ENCODE assay signal across 1 cellular context in the genomic region with DNA sequence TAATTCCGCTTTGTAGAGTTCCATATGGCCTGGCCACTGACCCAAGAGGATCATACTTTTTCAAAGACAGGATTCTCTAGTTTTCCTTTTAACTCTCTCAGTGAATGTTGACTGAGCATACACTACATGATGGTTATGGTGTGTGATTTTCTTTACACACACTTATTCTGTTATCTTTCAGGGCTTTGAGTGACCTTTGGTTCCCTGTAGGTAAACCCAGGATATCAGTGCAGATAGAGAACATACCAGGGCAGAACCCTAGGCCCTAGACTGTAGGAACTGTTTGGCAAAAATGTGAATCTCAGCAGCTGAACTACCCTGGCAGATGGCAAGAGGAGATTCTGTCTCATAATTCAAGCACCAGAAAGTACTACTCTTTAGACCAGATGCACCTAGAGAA.
TF ChIP-seq lines count a peak whose summit lies in the region.

No MANE protein-coding gene starts in this region.

TF ChIP-seq in GM23338, 12 proteins besides CTCF, POLR2A, EP300 and RAD21 (continued from another document):
- TF ChIP-seq, protein P1, sequence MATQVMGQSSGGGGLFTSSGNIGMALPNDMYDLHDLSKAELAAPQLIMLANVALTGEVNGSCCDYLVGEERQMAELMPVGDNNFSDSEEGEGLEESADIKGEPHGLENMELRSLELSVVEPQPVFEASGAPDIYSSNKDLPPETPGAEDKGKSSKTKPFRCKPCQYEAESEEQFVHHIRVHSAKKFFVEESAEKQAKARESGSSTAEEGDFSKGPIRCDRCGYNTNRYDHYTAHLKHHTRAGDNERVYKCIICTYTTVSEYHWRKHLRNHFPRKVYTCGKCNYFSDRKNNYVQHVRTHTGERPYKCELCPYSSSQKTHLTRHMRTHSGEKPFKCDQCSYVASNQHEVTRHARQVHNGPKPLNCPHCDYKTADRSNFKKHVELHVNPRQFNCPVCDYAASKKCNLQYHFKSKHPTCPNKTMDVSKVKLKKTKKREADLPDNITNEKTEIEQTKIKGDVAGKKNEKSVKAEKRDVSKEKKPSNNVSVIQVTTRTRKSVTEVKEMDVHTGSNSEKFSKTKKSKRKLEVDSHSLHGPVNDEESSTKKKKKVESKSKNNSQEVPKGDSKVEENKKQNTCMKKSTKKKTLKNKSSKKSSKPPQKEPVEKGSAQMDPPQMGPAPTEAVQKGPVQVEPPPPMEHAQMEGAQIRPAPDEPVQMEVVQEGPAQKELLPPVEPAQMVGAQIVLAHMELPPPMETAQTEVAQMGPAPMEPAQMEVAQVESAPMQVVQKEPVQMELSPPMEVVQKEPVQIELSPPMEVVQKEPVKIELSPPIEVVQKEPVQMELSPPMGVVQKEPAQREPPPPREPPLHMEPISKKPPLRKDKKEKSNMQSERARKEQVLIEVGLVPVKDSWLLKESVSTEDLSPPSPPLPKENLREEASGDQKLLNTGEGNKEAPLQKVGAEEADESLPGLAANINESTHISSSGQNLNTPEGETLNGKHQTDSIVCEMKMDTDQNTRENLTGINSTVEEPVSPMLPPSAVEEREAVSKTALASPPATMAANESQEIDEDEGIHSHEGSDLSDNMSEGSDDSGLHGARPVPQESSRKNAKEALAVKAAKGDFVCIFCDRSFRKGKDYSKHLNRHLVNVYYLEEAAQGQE (IDR thresholded peaks at IDR 0.05; ENCODE audit: unreplicated experiment), result no peak
- TF ChIP-seq EZH2 (IDR thresholded peaks at IDR 0.05; ENCODE audit: low read depth, unreplicated experiment), result no peak
- TF ChIP-seq ZNF331 (CRISPR knock-in tag; IDR thresholded peaks at IDR 0.05; ENCODE audit: low read depth), result no peak
- no peak for TF ChIP-seq STAT1 (IDR thresholded peaks at IDR 0.05; ENCODE audit: unreplicated experiment)
- no peak for TF ChIP-seq ZNF114 (CRISPR knock-in tag; IDR thresholded peaks at IDR 0.05)
- no peak for TF ChIP-seq EZH2phosphoT487 (IDR thresholded peaks at IDR 0.05; ENCODE audit: unreplicated experiment)
- TF ChIP-seq NANOG (IDR thresholded peaks at IDR 0.05; ENCODE audit: borderline replicate concordance), result no peak
- TF ChIP-seq CREB1 (CRISPR knock-in tag; IDR thresholded peaks at IDR 0.05; ENCODE audit: low read depth), result no peak
- no peak for TF ChIP-seq POLR2AphosphoS5 (IDR thresholded peaks at IDR 0.05; ENCODE audit: low read depth)
- TF ChIP-seq JUNB (IDR thresholded peaks at IDR 0.05; ENCODE audit: unreplicated experiment), result no peak
